19 cellular contexts compared by ENCODE assay signal in the genomic region with DNA sequence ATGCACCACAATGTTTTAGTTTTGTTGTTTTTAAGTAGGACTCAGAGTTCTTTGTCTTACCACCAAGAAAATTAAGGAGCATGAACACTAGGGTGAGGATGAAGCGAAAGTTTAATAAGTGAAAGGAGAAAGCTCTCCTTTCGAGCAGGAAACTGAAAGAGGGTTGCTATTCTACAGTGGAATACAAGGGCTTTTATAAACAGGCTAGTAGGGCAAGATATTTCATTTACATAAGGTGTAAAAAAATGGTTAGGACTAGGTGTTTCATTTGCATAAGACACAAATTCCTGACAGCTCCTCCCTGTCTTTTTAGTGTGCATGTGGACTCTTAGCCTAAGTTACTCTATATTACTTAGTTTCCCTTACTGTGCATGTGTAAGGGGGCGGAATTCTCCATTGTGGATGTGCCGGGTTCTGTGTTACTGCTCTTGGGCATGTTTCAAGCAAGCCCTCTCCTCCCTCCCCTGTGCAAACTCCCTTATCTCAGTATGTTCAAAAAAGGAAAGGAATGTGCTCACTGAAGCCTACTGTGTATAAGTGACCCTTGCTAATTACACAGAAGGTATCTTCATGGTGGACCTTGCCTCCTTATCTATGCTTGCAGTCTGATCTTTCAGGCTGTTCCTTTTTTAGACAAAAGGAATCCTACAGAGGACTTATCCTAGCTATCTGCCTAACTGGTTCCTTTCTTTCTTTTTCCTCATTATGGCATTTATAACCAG. TPM values are rescaled to one million over a fixed set of nuclear protein-coding genes. Genes with fewer than 3 reads are reported as not detected.
"Had no signal": no experiment of that assay in that cellular context is flagged by ENCODE, and none has a peak within 500 bp of the region (broad histone marks: within the 10 kb centered on the region; RNA-seq: fewer than 3 reads in every experiment).

No MANE protein-coding gene starts in this region.

- ATAC-seq: activated T-cell treated with anti-CD3 and anti-CD28 coated beads, Interleukin-2, amount 50 U/mL, for 72 hours; foreskin keratinocyte; stimulated activated naive CD8-positive, alpha-beta T cell treated with anti-CD3 and anti-CD28 coated beads, Interleukin-15, Interleukin-2, amounts not matched to agents 100 U/mL and 50 U/mL, for 24 hours; T-helper 17 cell had no signal

- H3K9me3 Mint-ChIP-seq: activated CD4-positive, alpha-beta T cell treated with anti-CD3 and anti-CD28 coated beads, Interleukin-2, amount 10 ng/mL, durations not matched to agents 7 days and 5 days; activated T-cell treated with anti-CD3 and anti-CD28 coated beads, Interleukin-2, amount 50 U/mL, for 72 hours; brain; type B pancreatic cell had no signal

- H3K36me3 Mint-ChIP-seq: activated naive CD8-positive, alpha-beta T cell; brain; naive B cell; type B pancreatic cell had no signal

- H3K4me3 Mint-ChIP-seq: activated CD4-positive, alpha-beta T cell treated with anti-CD3 and anti-CD28 coated beads, Interleukin-2, amount 10 ng/mL, durations not matched to agents 7 days and 5 days; activated naive CD8-positive, alpha-beta T cell; activated T-cell treated with anti-CD3 and anti-CD28 coated beads, Interleukin-2, amount 50 U/mL, for 72 hours; brain; naive B cell; T-helper 17 cell; type B pancreatic cell had no signal

- H3K4me1 Mint-ChIP-seq: activated CD4-positive, alpha-beta T cell treated with anti-CD3 and anti-CD28 coated beads, Interleukin-2, amount 10 ng/mL, durations not matched to agents 7 days and 5 days; brain; naive B cell; T-helper 17 cell had no signal

- H3K27ac Mint-ChIP-seq: activated CD4-positive, alpha-beta T cell treated with anti-CD3 and anti-CD28 coated beads, Interleukin-2, amount 10 ng/mL, durations not matched to agents 7 days and 5 days; activated naive CD8-positive, alpha-beta T cell; activated T-cell treated with anti-CD3 and anti-CD28 coated beads, Interleukin-2, amount 50 U/mL, for 72 hours; brain; naive B cell; T-helper 17 cell; type B pancreatic cell had no signal

- H3K4me1 ChIP-seq: foreskin keratinocyte had no signal

- H3K27ac ChIP-seq: foreskin keratinocyte had no signal

- H3K27me3 Mint-ChIP-seq: T-helper 17 cell, type B pancreatic cell had no signal

- DNase-seq: activated CD4-positive, alpha-beta T cell treated with anti-CD3 and anti-CD28 coated beads, Interleukin-2, amount 10 ng/mL, durations not matched to agents 7 days and 5 days; activated CD8-positive, alpha-beta memory T cell treated with anti-CD3 and anti-CD28 coated beads, Interleukin-2, amount 50 U/mL, for 48 hours; activated gamma-delta T cell treated with Interleukin-2 at 50 U/mL for 16 hours; activated T-cell treated with anti-CD3 and anti-CD28 coated beads, Interleukin-2, amount 50 U/mL, for 72 hours; amniotic stem cell; cerebellar nuclear complex; effector CD8-positive, alpha-beta T cell; foreskin keratinocyte; naive B cell; stimulated activated CD4-positive, alpha-beta T cell treated with anti-CD3 and anti-CD28 coated beads, Interleukin-4, amount 100 ng/mL, for 4 hours; stimulated activated CD8-positive, alpha-beta memory T cell treated with anti-CD3 and anti-CD28 coated beads, Interleukin-4, amount 100 ng/mL, for 48 hours; stimulated activated naive CD8-positive, alpha-beta T cell treated with anti-CD3 and anti-CD28 coated beads, Interleukin-15, Interleukin-2, amounts not matched to agents 100 U/mL and 50 U/mL, for 24 hours; T-helper 17 cell had no signal

RNA-seq across cellular contexts. Expression of a gene that starts 7.3 kb away (rescaled TPM):
- total RNA-seq: activated CD4-positive, alpha-beta T cell treated with anti-CD3 and anti-CD28 coated beads, Interleukin-2, amount 10 ng/mL, durations not matched to agents 7 days and 5 days; activated T-cell treated with anti-CD3 and anti-CD28 coated beads, Interleukin-2, amount 50 U/mL, for 72 hours; foreskin keratinocyte; lung microvascular endothelial cell; mononuclear cell; skeletal muscle tissue; T-helper 17 cell had no signal
- polyA plus RNA-seq: foreskin keratinocyte had no signal
